In genomic region chr4:80072607-80073361, GRCh38 we compare ENCODE assay signal across 8 cellular contexts. TPM values are rescaled to one million over a fixed set of nuclear protein-coding genes. Genes with fewer than 3 reads are reported as not detected.
A peak's percentile ranks its signal among the peaks of the same experiment; 100 is the strongest.
DNase-seq lines count a peak whose midpoint lies in the region; TF ChIP-seq lines count a peak whose summit lies in the region.

Gene ANTXR2, minus strand, starts transcription at chr4:80073229. Its CDS starts 669 bp downstream, at chr4:80072560.

- WGBS in prostate gland = under 1% methylated on average over 52 of the region's 61 CpGs

- H3K4me1 ChIP-seq in left ventricle myocardium inferior = peaks cover 63% of the 10 kb centered on the region
- no peaks in the 10 kb centered on the region for H3K4me1 ChIP-seq in prostate gland (replicated peaks)
- H3K4me1 ChIP-seq in vagina = peaks cover 40% of the 10 kb centered on the region

- TF ChIP-seq POLR2A in prostate gland (IDR thresholded peaks at IDR 0.05) (peak; percentile 57), vagina (IDR thresholded peaks at IDR 0.05) (peak in 1 of 2 donors; percentile 34)

- intact Hi-C loops in left ventricle myocardium inferior (cut with micrococcal nuclease) = no loop called here
- intact Hi-C loops in prostate gland (cut with DNase I) = loop anchor here (5.0 to 10.0 kb wide), 4 partner anchors 110 to 1118 kb away; no protein-coding TSS in a partner anchor
- intact Hi-C loops in vagina (cut with DNase I) = loop anchor here (5.0 kb wide), 1 partner anchor 110 kb away; no protein-coding TSS in a partner anchor

- TF ChIP-seq CTCF in LNCaP clone FGC (IDR thresholded peaks at IDR 0.05; ENCODE audit: control insufficient read depth, extremely low read depth, insufficient read depth) = no peak
- TF ChIP-seq CTCF in left ventricle myocardium inferior (IDR thresholded peaks at IDR 0.05; ENCODE audit: borderline replicate concordance) = peak; percentile 21
- TF ChIP-seq CTCF in prostate gland (IDR thresholded peaks at IDR 0.05) = peak in 1 of 4 experiments; percentile 15
- no peak for TF ChIP-seq CTCF in vagina (IDR thresholded peaks at IDR 0.05)

- H3K9me3 ChIP-seq in left ventricle myocardium inferior (replicated peaks) (no peaks in the 10 kb centered on the region), prostate gland (no peaks in the 10 kb centered on the region), vagina (no peaks in the 10 kb centered on the region)

- H3K36me3 ChIP-seq in left ventricle myocardium inferior (peaks cover 12% of the 10 kb centered on the region), prostate gland (peaks cover 0 to 2% of the 10 kb centered on the region in 2 donors), vagina (no peaks in the 10 kb centered on the region)

- H3K4me3 ChIP-seq in LNCaP clone FGC (ENCODE audit: low read depth, low read length) = peak within 1 kb of the TSS; percentile 70
- H3K4me3 ChIP-seq in left ventricle myocardium inferior = peak within 1 kb of the TSS; percentile 87
- H3K4me3 ChIP-seq in prostate gland = peak within 1 kb of the TSS; percentile 87 to 98
- H3K4me3 ChIP-seq in vagina = peak within 1 kb of the TSS; percentile 89 to 99

- peak; percentile 88 for DNase-seq in GF-D8 (lab: John Stamatoyannopoulos, UW)
- peak; percentile 90 for DNase-seq in GOT3 (lab: John Stamatoyannopoulos, UW)
- peak; percentile 53 for DNase-seq in LNCaP clone FGC (ENCODE audit: low read depth)
- peak; percentile 28 to 88 (median 47) for DNase-seq in T-helper 1 cell
- DNase-seq in amniotic stem cell (lab: John Stamatoyannopoulos, UW) = peak; percentile 93
- DNase-seq in left ventricle myocardium inferior = peak; percentile 94
- DNase-seq in prostate gland (ENCODE audit: low spot score) = peak; percentile 83
- DNase-seq in vagina (ENCODE audit: extremely low spot score in 2 of 2) = peak in 1 of 2 donors; percentile 96

- H3K27me3 ChIP-seq in left ventricle myocardium inferior (ENCODE audit: low read depth) (no peaks in the 10 kb centered on the region), prostate gland (replicated peaks; ENCODE audit: insufficient read depth) (no peaks in the 10 kb centered on the region), vagina (no peaks in the 10 kb centered on the region)

- H3K27ac ChIP-seq in left ventricle myocardium inferior (replicated peaks) = peak within 1 kb of the TSS; percentile 97
- H3K27ac ChIP-seq in prostate gland = peak within 1 kb of the TSS; percentile 93 to 94
- H3K27ac ChIP-seq in vagina = peak within 1 kb of the TSS; percentile 94

RNA-seq across cellular contexts. Expression of gene ANTXR2, which starts in this region (rescaled TPM):
- total RNA-seq in left ventricle myocardium inferior (42.4 TPM), prostate gland (100 to 1,000 TPM in 1 of 2 donors, 10 to 100 TPM in 1; 86.1 to 133 TPM), vagina (64.6 TPM)
